In the genomic region with DNA sequence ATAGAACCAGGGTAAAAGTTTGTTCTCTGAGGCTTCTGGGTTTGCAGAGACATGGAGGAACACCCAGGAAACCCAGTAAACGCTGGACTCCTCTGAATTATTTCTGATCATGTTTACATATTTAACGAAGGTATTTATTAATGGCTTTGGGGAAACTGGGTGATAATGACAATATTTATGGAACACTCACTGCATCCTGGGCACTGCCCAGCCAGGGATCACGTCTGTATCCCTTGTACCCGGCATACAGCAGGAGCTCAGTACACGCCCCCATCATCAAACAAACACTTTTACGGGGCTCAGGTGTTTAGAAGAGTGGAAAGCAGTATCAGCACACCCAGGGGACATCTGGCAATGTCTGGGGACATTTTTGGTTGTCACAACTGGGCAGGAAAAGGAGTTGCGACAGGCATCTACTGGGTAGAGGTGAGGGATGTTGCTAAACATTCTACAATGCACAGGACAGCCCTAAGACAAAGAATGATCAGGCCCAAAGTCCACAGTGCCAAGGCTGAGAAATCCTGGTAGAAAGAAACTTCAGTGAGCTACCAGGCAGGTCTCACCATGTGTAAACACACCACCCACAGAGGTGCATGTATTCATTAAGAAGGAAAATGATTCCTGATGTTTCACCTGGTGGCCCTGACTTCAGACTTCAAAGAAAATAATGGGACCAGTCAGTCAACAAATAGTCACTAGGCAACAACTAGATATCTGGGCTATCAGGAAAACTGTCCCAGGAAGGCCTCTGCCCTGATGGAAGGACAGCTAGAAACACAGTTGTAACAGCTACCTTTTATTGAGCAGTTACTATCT, we compare ENCODE assay signal across 1 cellular context.
TF ChIP-seq lines count a peak whose summit lies in the region.

No MANE protein-coding gene starts in this region.

TF ChIP-seq in HepG2, 621 proteins besides CTCF, POLR2A, EP300 and RAD21 (continued from another document and continues in another):
- TF ChIP-seq RBM39 (IDR thresholded peaks at IDR 0.05; ENCODE audit: low read depth, low read length, poor library complexity, severe bottlenecking) (no peak), ESRRA (CRISPR knock-in tag; IDR thresholded peaks at IDR 0.05; ENCODE audit: low read depth) (no peak), ZNF468 (CRISPR knock-in tag; IDR thresholded peaks at IDR 0.05) (no peak), NCOA5 (CRISPR knock-in tag; IDR thresholded peaks at IDR 0.05) (no peak), SMAD9 (CRISPR knock-in tag; IDR thresholded peaks at IDR 0.05) (0 out of 2 replicates have a peak, but pooled peaks have one; percentile 51), ZNF652 (CRISPR knock-in tag; IDR thresholded peaks at IDR 0.05; ENCODE audit: borderline replicate concordance, low read depth) (no peak), ARNTL (CRISPR knock-in tag; IDR thresholded peaks at IDR 0.05) (peak; percentile 30; the same call in 1 of the 2 replicates), XRCC5 (optimal IDR thresholded peaks at IDR 0.05; ENCODE audit: low read length) (peak; percentile 82), FOXM1 (CRISPR knock-in tag; IDR thresholded peaks at IDR 0.05) (no peak), IKZF4 (CRISPR knock-in tag; IDR thresholded peaks at IDR 0.05; ENCODE audit: borderline replicate concordance, low read depth, not compliant biosample characterization) (no peak), ZNF891 (CRISPR knock-in tag; IDR thresholded peaks at IDR 0.05) (no peak), CEBPG (CRISPR knock-in tag; IDR thresholded peaks at IDR 0.05) (peak; percentile 91), AGO1 (IDR thresholded peaks at IDR 0.05; ENCODE audit: low read depth, low read length, poor library complexity, severe bottlenecking) (no peak), ZNF556 (CRISPR knock-in tag; IDR thresholded peaks at IDR 0.05; ENCODE audit: borderline replicate concordance) (no peak), POLR2G (IDR thresholded peaks at IDR 0.05; ENCODE audit: low read depth, low read length) (no peak), TCF12 (IDR thresholded peaks at IDR 0.05) (no peak), TCF12 (CRISPR knock-in tag; IDR thresholded peaks at IDR 0.05) (no peak), SUZ12 (IDR thresholded peaks at IDR 0.05; ENCODE audit: low read depth, low read length) (no peak), ZNF879 (CRISPR knock-in tag; IDR thresholded peaks at IDR 0.05) (no peak), NFKB2 (CRISPR knock-in tag; IDR thresholded peaks at IDR 0.05; ENCODE audit: borderline replicate concordance) (no peak), ZNF563 (CRISPR knock-in tag; IDR thresholded peaks at IDR 0.05) (no peak), ZFP82 (CRISPR knock-in tag; IDR thresholded peaks at IDR 0.05; ENCODE audit: borderline replicate concordance) (no peak), ZNF256 (CRISPR knock-in tag; conservative IDR thresholded peaks at IDR 0.05) (no peak), ZSCAN20 (CRISPR knock-in tag; IDR thresholded peaks at IDR 0.05; ENCODE audit: borderline replicate concordance) (no peak)
- TF ChIP-seq, protein P1, sequence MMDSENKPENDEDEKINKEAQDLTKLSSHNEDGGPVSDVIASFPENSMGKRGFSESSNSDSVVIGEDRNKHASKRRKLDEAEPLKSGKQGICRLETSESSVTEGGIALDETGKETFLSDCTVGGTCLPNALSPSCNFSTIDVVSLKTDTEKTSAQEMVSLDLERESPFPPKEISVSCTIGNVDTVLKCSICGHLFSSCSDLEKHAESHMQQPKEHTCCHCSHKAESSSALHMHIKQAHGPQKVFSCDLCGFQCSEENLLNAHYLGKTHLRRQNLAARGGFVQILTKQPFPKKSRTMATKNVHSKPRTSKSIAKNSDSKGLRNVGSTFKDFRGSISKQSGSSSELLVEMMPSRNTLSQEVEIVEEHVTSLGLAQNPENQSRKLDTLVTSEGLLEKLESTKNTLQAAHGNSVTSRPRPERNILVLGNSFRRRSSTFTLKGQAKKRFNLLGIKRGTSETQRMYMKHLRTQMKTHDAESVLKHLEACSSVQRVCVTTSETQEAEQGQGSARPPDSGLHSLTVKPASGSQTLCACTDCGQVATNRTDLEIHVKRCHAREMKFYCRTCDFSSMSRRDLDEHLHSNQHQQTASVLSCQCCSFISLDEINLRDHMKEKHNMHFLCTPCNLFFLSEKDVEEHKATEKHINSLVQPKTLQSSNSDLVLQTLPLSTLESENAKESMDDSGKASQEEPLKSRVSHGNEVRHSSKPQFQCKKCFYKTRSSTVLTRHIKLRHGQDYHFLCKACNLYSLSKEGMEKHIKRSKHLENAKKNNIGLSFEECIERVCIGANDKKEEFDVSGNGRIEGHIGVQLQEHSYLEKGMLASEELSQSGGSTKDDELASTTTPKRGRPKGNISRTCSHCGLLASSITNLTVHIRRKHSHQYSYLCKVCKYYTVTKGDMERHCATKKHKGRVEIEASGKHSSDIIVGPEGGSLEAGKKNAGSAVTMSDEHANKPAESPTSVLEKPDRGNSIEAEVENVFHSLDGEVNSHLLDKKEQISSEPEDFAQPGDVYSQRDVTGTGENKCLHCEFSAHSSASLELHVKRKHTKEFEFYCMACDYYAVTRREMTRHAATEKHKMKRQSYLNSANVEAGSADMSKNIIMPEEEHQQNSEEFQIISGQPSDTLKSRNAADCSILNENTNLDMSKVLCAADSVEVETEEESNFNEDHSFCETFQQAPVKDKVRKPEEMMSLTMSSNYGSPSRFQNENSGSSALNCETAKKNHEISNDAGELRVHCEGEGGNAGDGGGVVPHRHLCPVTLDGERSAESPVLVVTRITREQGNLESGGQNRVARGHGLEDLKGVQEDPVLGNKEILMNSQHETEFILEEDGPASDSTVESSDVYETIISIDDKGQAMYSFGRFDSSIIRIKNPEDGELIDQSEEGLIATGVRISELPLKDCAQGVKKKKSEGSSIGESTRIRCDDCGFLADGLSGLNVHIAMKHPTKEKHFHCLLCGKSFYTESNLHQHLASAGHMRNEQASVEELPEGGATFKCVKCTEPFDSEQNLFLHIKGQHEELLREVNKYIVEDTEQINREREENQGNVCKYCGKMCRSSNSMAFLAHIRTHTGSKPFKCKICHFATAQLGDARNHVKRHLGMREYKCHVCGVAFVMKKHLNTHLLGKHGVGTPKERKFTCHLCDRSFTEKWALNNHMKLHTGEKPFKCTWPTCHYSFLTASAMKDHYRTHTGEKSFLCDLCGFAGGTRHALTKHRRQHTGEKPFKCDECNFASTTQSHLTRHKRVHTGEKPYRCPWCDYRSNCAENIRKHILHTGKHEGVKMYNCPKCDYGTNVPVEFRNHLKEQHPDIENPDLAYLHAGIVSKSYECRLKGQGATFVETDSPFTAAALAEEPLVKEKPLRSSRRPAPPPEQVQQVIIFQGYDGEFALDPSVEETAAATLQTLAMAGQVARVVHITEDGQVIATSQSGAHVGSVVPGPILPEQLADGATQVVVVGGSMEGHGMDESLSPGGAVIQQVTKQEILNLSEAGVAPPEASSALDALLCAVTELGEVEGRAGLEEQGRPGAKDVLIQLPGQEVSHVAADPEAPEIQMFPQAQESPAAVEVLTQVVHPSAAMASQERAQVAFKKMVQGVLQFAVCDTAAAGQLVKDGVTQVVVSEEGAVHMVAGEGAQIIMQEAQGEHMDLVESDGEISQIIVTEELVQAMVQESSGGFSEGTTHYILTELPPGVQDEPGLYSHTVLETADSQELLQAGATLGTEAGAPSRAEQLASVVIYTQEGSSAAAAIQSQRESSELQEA (CRISPR knock-in tag; IDR thresholded peaks at IDR 0.05; ENCODE audit: not compliant biosample characterization): no peak
- TF ChIP-seq, protein P2, sequence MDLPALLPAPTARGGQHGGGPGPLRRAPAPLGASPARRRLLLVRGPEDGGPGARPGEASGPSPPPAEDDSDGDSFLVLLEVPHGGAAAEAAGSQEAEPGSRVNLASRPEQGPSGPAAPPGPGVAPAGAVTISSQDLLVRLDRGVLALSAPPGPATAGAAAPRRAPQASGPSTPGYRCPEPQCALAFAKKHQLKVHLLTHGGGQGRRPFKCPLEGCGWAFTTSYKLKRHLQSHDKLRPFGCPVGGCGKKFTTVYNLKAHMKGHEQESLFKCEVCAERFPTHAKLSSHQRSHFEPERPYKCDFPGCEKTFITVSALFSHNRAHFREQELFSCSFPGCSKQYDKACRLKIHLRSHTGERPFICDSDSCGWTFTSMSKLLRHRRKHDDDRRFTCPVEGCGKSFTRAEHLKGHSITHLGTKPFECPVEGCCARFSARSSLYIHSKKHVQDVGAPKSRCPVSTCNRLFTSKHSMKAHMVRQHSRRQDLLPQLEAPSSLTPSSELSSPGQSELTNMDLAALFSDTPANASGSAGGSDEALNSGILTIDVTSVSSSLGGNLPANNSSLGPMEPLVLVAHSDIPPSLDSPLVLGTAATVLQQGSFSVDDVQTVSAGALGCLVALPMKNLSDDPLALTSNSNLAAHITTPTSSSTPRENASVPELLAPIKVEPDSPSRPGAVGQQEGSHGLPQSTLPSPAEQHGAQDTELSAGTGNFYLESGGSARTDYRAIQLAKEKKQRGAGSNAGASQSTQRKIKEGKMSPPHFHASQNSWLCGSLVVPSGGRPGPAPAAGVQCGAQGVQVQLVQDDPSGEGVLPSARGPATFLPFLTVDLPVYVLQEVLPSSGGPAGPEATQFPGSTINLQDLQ (CRISPR knock-in tag; IDR thresholded peaks at IDR 0.05): no peak
- TF ChIP-seq, protein P3, sequence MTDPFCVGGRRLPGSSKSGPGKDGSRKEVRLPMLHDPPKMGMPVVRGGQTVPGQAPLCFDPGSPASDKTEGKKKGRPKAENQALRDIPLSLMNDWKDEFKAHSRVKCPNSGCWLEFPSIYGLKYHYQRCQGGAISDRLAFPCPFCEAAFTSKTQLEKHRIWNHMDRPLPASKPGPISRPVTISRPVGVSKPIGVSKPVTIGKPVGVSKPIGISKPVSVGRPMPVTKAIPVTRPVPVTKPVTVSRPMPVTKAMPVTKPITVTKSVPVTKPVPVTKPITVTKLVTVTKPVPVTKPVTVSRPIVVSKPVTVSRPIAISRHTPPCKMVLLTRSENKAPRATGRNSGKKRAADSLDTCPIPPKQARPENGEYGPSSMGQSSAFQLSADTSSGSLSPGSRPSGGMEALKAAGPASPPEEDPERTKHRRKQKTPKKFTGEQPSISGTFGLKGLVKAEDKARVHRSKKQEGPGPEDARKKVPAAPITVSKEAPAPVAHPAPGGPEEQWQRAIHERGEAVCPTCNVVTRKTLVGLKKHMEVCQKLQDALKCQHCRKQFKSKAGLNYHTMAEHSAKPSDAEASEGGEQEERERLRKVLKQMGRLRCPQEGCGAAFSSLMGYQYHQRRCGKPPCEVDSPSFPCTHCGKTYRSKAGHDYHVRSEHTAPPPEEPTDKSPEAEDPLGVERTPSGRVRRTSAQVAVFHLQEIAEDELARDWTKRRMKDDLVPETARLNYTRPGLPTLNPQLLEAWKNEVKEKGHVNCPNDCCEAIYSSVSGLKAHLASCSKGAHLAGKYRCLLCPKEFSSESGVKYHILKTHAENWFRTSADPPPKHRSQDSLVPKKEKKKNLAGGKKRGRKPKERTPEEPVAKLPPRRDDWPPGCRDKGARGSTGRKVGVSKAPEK (CRISPR knock-in tag; IDR thresholded peaks at IDR 0.05; ENCODE audit: borderline replicate concordance): no peak
- TF ChIP-seq, protein P4, sequence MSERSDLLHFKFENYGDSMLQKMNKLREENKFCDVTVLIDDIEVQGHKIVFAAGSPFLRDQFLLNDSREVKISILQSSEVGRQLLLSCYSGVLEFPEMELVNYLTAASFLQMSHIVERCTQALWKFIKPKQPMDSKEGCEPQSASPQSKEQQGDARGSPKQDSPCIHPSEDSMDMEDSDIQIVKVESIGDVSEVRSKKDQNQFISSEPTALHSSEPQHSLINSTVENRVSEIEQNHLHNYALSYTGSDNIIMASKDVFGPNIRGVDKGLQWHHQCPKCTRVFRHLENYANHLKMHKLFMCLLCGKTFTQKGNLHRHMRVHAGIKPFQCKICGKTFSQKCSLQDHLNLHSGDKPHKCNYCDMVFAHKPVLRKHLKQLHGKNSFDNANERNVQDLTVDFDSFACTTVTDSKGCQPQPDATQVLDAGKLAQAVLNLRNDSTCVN (CRISPR knock-in tag; IDR thresholded peaks at IDR 0.05; ENCODE audit: borderline replicate concordance): no peak
- TF ChIP-seq, protein P5, sequence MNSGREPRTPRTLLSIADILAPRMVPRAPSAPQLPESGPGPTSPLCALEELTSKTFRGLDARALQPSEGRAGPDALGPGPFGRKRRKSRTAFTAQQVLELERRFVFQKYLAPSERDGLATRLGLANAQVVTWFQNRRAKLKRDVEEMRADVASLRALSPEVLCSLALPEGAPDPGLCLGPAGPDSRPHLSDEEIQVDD (CRISPR knock-in tag; IDR thresholded peaks at IDR 0.05; ENCODE audit: borderline replicate concordance): no peak
- TF ChIP-seq, protein P6, sequence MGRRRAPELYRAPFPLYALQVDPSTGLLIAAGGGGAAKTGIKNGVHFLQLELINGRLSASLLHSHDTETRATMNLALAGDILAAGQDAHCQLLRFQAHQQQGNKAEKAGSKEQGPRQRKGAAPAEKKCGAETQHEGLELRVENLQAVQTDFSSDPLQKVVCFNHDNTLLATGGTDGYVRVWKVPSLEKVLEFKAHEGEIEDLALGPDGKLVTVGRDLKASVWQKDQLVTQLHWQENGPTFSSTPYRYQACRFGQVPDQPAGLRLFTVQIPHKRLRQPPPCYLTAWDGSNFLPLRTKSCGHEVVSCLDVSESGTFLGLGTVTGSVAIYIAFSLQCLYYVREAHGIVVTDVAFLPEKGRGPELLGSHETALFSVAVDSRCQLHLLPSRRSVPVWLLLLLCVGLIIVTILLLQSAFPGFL (CRISPR knock-in tag; IDR thresholded peaks at IDR 0.05): no peak
- TF ChIP-seq, protein P7, sequence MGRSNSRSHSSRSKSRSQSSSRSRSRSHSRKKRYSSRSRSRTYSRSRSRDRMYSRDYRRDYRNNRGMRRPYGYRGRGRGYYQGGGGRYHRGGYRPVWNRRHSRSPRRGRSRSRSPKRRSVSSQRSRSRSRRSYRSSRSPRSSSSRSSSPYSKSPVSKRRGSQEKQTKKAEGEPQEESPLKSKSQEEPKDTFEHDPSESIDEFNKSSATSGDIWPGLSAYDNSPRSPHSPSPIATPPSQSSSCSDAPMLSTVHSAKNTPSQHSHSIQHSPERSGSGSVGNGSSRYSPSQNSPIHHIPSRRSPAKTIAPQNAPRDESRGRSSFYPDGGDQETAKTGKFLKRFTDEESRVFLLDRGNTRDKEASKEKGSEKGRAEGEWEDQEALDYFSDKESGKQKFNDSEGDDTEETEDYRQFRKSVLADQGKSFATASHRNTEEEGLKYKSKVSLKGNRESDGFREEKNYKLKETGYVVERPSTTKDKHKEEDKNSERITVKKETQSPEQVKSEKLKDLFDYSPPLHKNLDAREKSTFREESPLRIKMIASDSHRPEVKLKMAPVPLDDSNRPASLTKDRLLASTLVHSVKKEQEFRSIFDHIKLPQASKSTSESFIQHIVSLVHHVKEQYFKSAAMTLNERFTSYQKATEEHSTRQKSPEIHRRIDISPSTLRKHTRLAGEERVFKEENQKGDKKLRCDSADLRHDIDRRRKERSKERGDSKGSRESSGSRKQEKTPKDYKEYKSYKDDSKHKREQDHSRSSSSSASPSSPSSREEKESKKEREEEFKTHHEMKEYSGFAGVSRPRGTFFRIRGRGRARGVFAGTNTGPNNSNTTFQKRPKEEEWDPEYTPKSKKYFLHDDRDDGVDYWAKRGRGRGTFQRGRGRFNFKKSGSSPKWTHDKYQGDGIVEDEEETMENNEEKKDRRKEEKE (IDR thresholded peaks at IDR 0.05): no peak
- TF ChIP-seq, protein P8, sequence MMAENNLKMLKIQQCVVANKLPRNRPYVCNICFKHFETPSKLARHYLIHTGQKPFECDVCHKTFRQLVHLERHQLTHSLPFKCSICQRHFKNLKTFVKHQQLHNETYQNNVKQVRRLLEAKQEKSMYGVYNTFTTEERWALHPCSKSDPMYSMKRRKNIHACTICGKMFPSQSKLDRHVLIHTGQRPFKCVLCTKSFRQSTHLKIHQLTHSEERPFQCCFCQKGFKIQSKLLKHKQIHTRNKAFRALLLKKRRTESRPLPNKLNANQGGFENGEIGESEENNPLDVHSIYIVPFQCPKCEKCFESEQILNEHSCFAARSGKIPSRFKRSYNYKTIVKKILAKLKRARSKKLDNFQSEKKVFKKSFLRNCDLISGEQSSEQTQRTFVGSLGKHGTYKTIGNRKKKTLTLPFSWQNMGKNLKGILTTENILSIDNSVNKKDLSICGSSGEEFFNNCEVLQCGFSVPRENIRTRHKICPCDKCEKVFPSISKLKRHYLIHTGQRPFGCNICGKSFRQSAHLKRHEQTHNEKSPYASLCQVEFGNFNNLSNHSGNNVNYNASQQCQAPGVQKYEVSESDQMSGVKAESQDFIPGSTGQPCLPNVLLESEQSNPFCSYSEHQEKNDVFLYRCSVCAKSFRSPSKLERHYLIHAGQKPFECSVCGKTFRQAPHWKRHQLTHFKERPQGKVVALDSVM (CRISPR knock-in tag; IDR thresholded peaks at IDR 0.05): no peak
